ENCODE assay signal across 2 cellular contexts in the genomic region with DNA sequence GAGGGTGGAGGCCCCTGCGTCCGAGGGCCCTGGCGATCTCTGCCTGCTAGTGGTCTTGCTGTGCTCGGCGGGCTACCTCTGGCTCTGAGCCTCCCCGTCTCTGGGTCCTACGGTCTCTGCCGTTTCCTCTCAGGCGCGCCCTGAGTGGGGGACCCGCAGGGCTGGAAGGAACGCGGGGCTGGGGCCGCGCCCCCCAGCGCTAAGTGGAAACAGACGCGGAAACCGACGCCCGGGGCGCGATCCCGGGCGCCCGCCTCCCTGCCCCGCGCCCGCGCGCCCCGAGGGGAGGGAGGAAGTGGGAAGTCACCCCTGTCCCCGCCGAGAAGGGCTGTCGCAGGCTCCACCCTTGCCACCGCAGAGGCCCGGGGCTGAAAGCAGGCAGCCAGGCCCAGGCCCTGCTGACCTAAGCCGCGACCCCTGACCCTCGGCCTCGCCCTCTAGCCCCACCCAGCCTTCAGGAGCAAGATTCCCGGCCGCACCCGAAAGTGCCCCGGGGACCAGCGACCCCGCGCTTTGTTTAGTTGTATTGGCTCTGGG.
TF ChIP-seq lines count a peak whose summit lies in the region.

No MANE protein-coding gene starts in this region.

TF ChIP-seq in HEK293, 187 proteins besides CTCF, POLR2A, EP300 and RAD21:
- TF ChIP-seq, protein P1, sequence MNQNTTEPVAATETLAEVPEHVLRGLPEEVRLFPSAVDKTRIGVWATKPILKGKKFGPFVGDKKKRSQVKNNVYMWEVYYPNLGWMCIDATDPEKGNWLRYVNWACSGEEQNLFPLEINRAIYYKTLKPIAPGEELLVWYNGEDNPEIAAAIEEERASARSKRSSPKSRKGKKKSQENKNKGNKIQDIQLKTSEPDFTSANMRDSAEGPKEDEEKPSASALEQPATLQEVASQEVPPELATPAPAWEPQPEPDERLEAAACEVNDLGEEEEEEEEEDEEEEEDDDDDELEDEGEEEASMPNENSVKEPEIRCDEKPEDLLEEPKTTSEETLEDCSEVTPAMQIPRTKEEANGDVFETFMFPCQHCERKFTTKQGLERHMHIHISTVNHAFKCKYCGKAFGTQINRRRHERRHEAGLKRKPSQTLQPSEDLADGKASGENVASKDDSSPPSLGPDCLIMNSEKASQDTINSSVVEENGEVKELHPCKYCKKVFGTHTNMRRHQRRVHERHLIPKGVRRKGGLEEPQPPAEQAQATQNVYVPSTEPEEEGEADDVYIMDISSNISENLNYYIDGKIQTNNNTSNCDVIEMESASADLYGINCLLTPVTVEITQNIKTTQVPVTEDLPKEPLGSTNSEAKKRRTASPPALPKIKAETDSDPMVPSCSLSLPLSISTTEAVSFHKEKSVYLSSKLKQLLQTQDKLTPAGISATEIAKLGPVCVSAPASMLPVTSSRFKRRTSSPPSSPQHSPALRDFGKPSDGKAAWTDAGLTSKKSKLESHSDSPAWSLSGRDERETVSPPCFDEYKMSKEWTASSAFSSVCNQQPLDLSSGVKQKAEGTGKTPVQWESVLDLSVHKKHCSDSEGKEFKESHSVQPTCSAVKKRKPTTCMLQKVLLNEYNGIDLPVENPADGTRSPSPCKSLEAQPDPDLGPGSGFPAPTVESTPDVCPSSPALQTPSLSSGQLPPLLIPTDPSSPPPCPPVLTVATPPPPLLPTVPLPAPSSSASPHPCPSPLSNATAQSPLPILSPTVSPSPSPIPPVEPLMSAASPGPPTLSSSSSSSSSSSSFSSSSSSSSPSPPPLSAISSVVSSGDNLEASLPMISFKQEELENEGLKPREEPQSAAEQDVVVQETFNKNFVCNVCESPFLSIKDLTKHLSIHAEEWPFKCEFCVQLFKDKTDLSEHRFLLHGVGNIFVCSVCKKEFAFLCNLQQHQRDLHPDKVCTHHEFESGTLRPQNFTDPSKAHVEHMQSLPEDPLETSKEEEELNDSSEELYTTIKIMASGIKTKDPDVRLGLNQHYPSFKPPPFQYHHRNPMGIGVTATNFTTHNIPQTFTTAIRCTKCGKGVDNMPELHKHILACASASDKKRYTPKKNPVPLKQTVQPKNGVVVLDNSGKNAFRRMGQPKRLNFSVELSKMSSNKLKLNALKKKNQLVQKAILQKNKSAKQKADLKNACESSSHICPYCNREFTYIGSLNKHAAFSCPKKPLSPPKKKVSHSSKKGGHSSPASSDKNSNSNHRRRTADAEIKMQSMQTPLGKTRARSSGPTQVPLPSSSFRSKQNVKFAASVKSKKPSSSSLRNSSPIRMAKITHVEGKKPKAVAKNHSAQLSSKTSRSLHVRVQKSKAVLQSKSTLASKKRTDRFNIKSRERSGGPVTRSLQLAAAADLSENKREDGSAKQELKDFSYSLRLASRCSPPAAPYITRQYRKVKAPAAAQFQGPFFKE (tag by site-specific recombination; IDR thresholded peaks at IDR 0.05; ENCODE audit: borderline replicate concordance): no peak
- TF ChIP-seq BCL11B (tag by site-specific recombination; IDR thresholded peaks at IDR 0.05; ENCODE audit: low read depth) (peak; percentile 72), KLF8 (tag by site-specific recombination; IDR thresholded peaks at IDR 0.05) (peak; percentile 76)

TF ChIP-seq in endothelial cell of umbilical vein, 7 proteins besides CTCF, POLR2A, EP300 and RAD21:
- TF ChIP-seq, protein P2, sequence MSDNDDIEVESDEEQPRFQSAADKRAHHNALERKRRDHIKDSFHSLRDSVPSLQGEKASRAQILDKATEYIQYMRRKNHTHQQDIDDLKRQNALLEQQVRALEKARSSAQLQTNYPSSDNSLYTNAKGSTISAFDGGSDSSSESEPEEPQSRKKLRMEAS (IDR thresholded peaks at IDR 0.05; ENCODE audit: insufficient read depth, insufficient read length): no peak
- TF ChIP-seq MYC (IDR thresholded peaks at IDR 0.05; ENCODE audit: low read depth, low read length): no peak
- peak; percentile 20 for TF ChIP-seq EZH2 (IDR thresholded peaks at IDR 0.05; ENCODE audit: borderline replicate concordance, low read depth, low read length, severe bottlenecking)
- no peak for TF ChIP-seq FOS (IDR thresholded peaks at IDR 0.05; ENCODE audit: borderline replicate concordance, insufficient read depth, low read length)
